ENCODE assay signal across 21 cellular contexts in genomic region chr2:69183659-69184058, GRCh38.
"Had no signal": no experiment of that assay in that cellular context is flagged by ENCODE, and none has a peak within 500 bp of the region (broad histone marks: within the 10 kb centered on the region; RNA-seq: fewer than 3 reads in every experiment).

No MANE protein-coding gene starts in this region.

- DNase-seq: activated CD4-positive, alpha-beta T cell treated with anti-CD3 and anti-CD28 coated beads for 1 hour; activated CD4-positive, alpha-beta T cell treated with anti-CD3 and anti-CD28 coated beads, Interleukin-2, amount 50 U/mL, for 48 hours; activated naive CD4-positive, alpha-beta T cell treated with Interleukin-2 at 50 U/mL for 16 hours; activated naive CD8-positive, alpha-beta T cell treated with anti-CD3 and anti-CD28 coated beads, Interleukin-2, amount 10 ng/mL, durations not matched to agents 7 days and 5 days; cortex of kidney; effector CD4-positive, alpha-beta T cell; hippocampal formation; islet precursor cell; lower lobe of right lung; nephron progenitor cell; nucleus accumbens; retina; stimulated activated CD4-positive, alpha-beta T cell treated with anti-CD3 and anti-CD28 coated beads, Interleukin-2, amount 100 ng/mL, for 24 hours; stimulated activated naive CD4-positive, alpha-beta T cell treated with Interleukin-2 at 50 U/mL for 16 hours; T-helper 2 cell; uterus; WERI-Rb-1 had no signal

- H3K36me3 Mint-ChIP-seq: activated naive CD8-positive, alpha-beta T cell treated with anti-CD3 and anti-CD28 coated beads, Interleukin-2, amount 10 ng/mL, durations not matched to agents 7 days and 5 days had no signal

- H3K27ac ChIP-seq: lower lobe of right lung, tibial nerve, WERI-Rb-1 had no signal

- H3K36me3 ChIP-seq: uterus had no signal

- ATAC-seq: lower lobe of right lung had no signal

- H3K27ac Mint-ChIP-seq: activated naive CD8-positive, alpha-beta T cell treated with anti-CD3 and anti-CD28 coated beads, Interleukin-2, amount 10 ng/mL, durations not matched to agents 7 days and 5 days had no signal

- H3K4me3 Mint-ChIP-seq: activated naive CD8-positive, alpha-beta T cell treated with anti-CD3 and anti-CD28 coated beads, Interleukin-2, amount 10 ng/mL, durations not matched to agents 7 days and 5 days; brain; central memory CD8-positive, alpha-beta T cell; nephron progenitor cell had no signal

- H3K27me3 ChIP-seq: esophagus muscularis mucosa, tibial nerve, uterus had no signal

- H3K4me1 Mint-ChIP-seq: activated naive CD8-positive, alpha-beta T cell treated with anti-CD3 and anti-CD28 coated beads, Interleukin-2, amount 10 ng/mL, durations not matched to agents 7 days and 5 days; central memory CD8-positive, alpha-beta T cell; nephron progenitor cell had no signal

- H3K9me3 ChIP-seq: esophagus muscularis mucosa, lower lobe of right lung, tibial nerve, uterus had no signal

- H3K4me3 ChIP-seq: esophagus muscularis mucosa, lower lobe of right lung, tibial nerve, uterus had no signal
